26 cellular contexts compared by ENCODE assay signal in genomic region chr20:63546686-63547483, GRCh38. TPM values are rescaled to one million over a fixed set of nuclear protein-coding genes. Genes with fewer than 3 reads are reported as not detected.
"Had no signal": no experiment of that assay in that cellular context is flagged by ENCODE, and none has a peak within 500 bp of the region (broad histone marks: within the 10 kb centered on the region; RNA-seq: fewer than 3 reads in every experiment).

No MANE protein-coding gene starts in this region.

- H3K27me3 ChIP-seq: ascending aorta, foreskin keratinocyte, right atrium auricular region had no signal

- H3K4me3 ChIP-seq: ascending aorta, breast epithelium, left ventricle myocardium inferior, right atrium auricular region, skin epidermis, transverse colon, vagina had no signal

- ATAC-seq: activated naive CD8-positive, alpha-beta T cell treated with anti-CD3 and anti-CD28 coated beads, Interleukin-2, amount 50 U/mL, for 24 hours; activated T-helper 17 cell treated with anti-CD3 and anti-CD28 coated beads, Interleukin-2, amount 50 U/mL, for 72 hours; foreskin keratinocyte; natural killer cell; stimulated activated naive CD8-positive, alpha-beta T cell treated with anti-CD3 and anti-CD28 coated beads, Interleukin-15, Interleukin-2, amounts not matched to agents 100 U/mL and 50 U/mL, for 24 hours had no signal

- H3K36me3 Mint-ChIP-seq: memory B cell, natural killer cell had no signal

- DNase-seq: activated CD4-positive, alpha-beta T cell treated with anti-CD3 and anti-CD28 coated beads for 1 hour; activated CD4-positive, alpha-beta T cell treated with anti-CD3 and anti-CD28 coated beads, Interleukin-2, amount 50 U/mL, for 4 hours; activated naive CD4-positive, alpha-beta T cell treated with anti-CD3 and anti-CD28 coated beads for 36 hours; activated naive CD8-positive, alpha-beta T cell treated with anti-CD3 and anti-CD28 coated beads, Interleukin-2, amount 50 U/mL, for 24 hours; cerebellar nuclear complex; effector CD8-positive, alpha-beta T cell; foreskin keratinocyte; glutamatergic neuron; hypothalamus; left ventricle myocardium inferior; natural killer cell; stimulated activated CD4-positive, alpha-beta T cell treated with anti-CD3 and anti-CD28 coated beads, Interleukin-4, amount 100 ng/mL, for 4 hours; stimulated activated CD8-positive, alpha-beta memory T cell treated with anti-CD3 and anti-CD28 coated beads, Interleukin-4, amount 100 ng/mL, for 48 hours; stimulated activated naive CD8-positive, alpha-beta T cell treated with anti-CD3 and anti-CD28 coated beads, Interleukin-15, Interleukin-2, amounts not matched to agents 100 U/mL and 50 U/mL, for 24 hours; T1000; transverse colon had no signal

- H3K9me3 Mint-ChIP-seq: activated naive CD4-positive, alpha-beta T cell treated with anti-CD3 and anti-CD28 coated beads for 36 hours; activated naive CD8-positive, alpha-beta T cell treated with anti-CD3 and anti-CD28 coated beads, Interleukin-2, amount 50 U/mL, for 24 hours; activated T-helper 17 cell treated with anti-CD3 and anti-CD28 coated beads, Interleukin-2, amount 50 U/mL, for 72 hours; memory B cell; natural killer cell had no signal

- H3K36me3 ChIP-seq: ascending aorta, breast epithelium, left ventricle myocardium inferior, right atrium auricular region, transverse colon, vagina had no signal

- H3K27ac Mint-ChIP-seq: activated naive CD4-positive, alpha-beta T cell treated with anti-CD3 and anti-CD28 coated beads for 36 hours; activated naive CD8-positive, alpha-beta T cell treated with anti-CD3 and anti-CD28 coated beads, Interleukin-2, amount 50 U/mL, for 24 hours; activated T-helper 17 cell treated with anti-CD3 and anti-CD28 coated beads, Interleukin-2, amount 50 U/mL, for 72 hours; memory B cell; natural killer cell had no signal

- H3K4me1 Mint-ChIP-seq: activated naive CD8-positive, alpha-beta T cell treated with anti-CD3 and anti-CD28 coated beads, Interleukin-2, amount 50 U/mL, for 24 hours had no signal

- H3K9me3 ChIP-seq: ascending aorta, breast epithelium, left ventricle myocardium inferior, right atrium auricular region, transverse colon, vagina had no signal

- H3K27ac ChIP-seq: ascending aorta, breast epithelium, foreskin keratinocyte, left ventricle myocardium inferior, right atrium auricular region, skin epidermis, vagina had no signal

- H3K4me3 Mint-ChIP-seq: activated naive CD4-positive, alpha-beta T cell treated with anti-CD3 and anti-CD28 coated beads for 36 hours; activated naive CD8-positive, alpha-beta T cell treated with anti-CD3 and anti-CD28 coated beads, Interleukin-2, amount 50 U/mL, for 24 hours; activated T-helper 17 cell treated with anti-CD3 and anti-CD28 coated beads, Interleukin-2, amount 50 U/mL, for 72 hours; memory B cell; natural killer cell had no signal

- H3K4me1 ChIP-seq: ascending aorta, breast epithelium, foreskin keratinocyte, left ventricle myocardium inferior, right atrium auricular region, vagina had no signal

RNA-seq across cellular contexts. Expression of gene SRMS, which starts 0.7 kb away (rescaled TPM):
- total RNA-seq: activated naive CD4-positive, alpha-beta T cell treated with anti-CD3 and anti-CD28 coated beads for 36 hours; activated T-helper 17 cell treated with anti-CD3 and anti-CD28 coated beads, Interleukin-2, amount 50 U/mL, for 72 hours; ascending aorta; kidney epithelial cell; left ventricle myocardium inferior; mucosa of gallbladder; posterior vena cava; right atrium auricular region; vagina had no signal

RNA-seq across cellular contexts. Expression of gene FNDC11, which starts 7.1 kb away (rescaled TPM):
- total RNA-seq: ascending aorta, right atrium auricular region, transverse colon, vagina had no signal

RNA-seq across cellular contexts. Expression of gene PTK6, which starts 9.7 kb away (rescaled TPM):
- total RNA-seq: ascending aorta, left ventricle myocardium inferior, right atrium auricular region had no signal
